Comparison of ENCODE assay signal across 16 cellular contexts in genomic region chr6:119728935-119729334, GRCh38.
DNase-seq lines count a peak whose midpoint lies in the region; ATAC-seq and TF ChIP-seq lines count a peak whose summit lies in the region.
"Had no signal": no experiment of that assay in that cellular context is flagged by ENCODE, and none has a peak within 500 bp of the region (broad histone marks: within the 10 kb centered on the region; RNA-seq: fewer than 3 reads in every experiment).

No MANE protein-coding gene starts in this region.

- no peak for TF ChIP-seq EP300 in suprapubic skin (IDR thresholded peaks at IDR 0.05)

- TF ChIP-seq CTCF in MM.1S (IDR thresholded peaks at IDR 0.05; ENCODE audit: low read length) = no peak
- TF ChIP-seq CTCF in suprapubic skin (IDR thresholded peaks at IDR 0.05) = no peak

- no peak for TF ChIP-seq POLR2A in suprapubic skin (IDR thresholded peaks at IDR 0.05)

- H3K4me3 ChIP-seq in MM.1S (ENCODE audit: low read length) (no peak overlapping the region), suprapubic skin (no peak overlapping the region)
- H3K4me3 ChIP-seq: MG63 had no signal

- no peak overlapping the region for H3K9ac ChIP-seq in MM.1S (ENCODE audit: low read length)

- peak; percentile 78 for DNase-seq in MM.1S
- no peak for DNase-seq in midbrain (lab: John Stamatoyannopoulos, UW)
- DNase-seq in DMS153 treated with DMSO at 0.1 percent for 48 hours (lab: John Stamatoyannopoulos, UW; ENCODE audit: unreplicated experiment) = no peak
- DNase-seq in NCI-H748 treated with DMSO at 0.1 percent for 48 hours (lab: John Stamatoyannopoulos, UW) = no peak
- no peak for DNase-seq in suprapubic skin (ENCODE audit: low spot score in 2 of 2)
- DNase-seq: activated CD4-positive, alpha-beta T cell treated with anti-CD3 and anti-CD28 coated beads, Interleukin-2, amount 50 U/mL, for 1 hour; AML-193; mammary epithelial cell; MG63; NCI-H2107; nephron progenitor cell; Right ventricle myocardium superior had no signal

- ATAC-seq in GM18868 (IDR thresholded peaks at IDR 0.05; ENCODE audit: unreplicated experiment) = peak; percentile 79
- ATAC-seq in GM21528 (IDR thresholded peaks at IDR 0.05; ENCODE audit: low FRiP score, unreplicated experiment) = peak; percentile 75
- peak; percentile 49 for ATAC-seq in HG03039 (IDR thresholded peaks at IDR 0.05; ENCODE audit: unreplicated experiment)
- ATAC-seq: activated T-helper 17 cell treated with anti-CD3 and anti-CD28 coated beads, Interleukin-2, amount 50 U/mL, for 72 hours had no signal

- 0 out of 2 replicates have a peak, but pooled peaks cover 13% of the 10 kb centered on the region for H3F3A ChIP-seq in MM.1S (ENCODE audit: insufficient read depth, low read length)

- 76% methylated on average over 3 of the region's 3 CpGs for WGBS in suprapubic skin

- H2AFZ ChIP-seq in MM.1S (ENCODE audit: low read length) = no peak overlapping the region

- H3K36me3 ChIP-seq in MM.1S (replicated peaks; ENCODE audit: insufficient read depth, low read length) (no peaks in the 10 kb centered on the region), suprapubic skin (no peaks in the 10 kb centered on the region)
- H3K36me3 ChIP-seq: MG63 had no signal

- H3K4me1 ChIP-seq in MM.1S (ENCODE audit: low read length) = peaks cover 4% of the 10 kb centered on the region; the same call in 1 of the 2 replicates
- no peaks in the 10 kb centered on the region for H3K4me1 ChIP-seq in suprapubic skin

- H3K27ac ChIP-seq in MM.1S (ENCODE audit: low read length) = no peak overlapping the region
- no peak overlapping the region for H3K27ac ChIP-seq in suprapubic skin

- peaks cover 20% of the 10 kb centered on the region for H3K27me3 ChIP-seq in MM.1S (replicated peaks; ENCODE audit: insufficient read depth, low read length)
- H3K27me3 ChIP-seq in suprapubic skin = no peaks in the 10 kb centered on the region
- H3K27me3 ChIP-seq: MG63 had no signal

- no peaks in the 10 kb centered on the region for H3K9me2 ChIP-seq in MM.1S (replicated peaks; ENCODE audit: insufficient read depth, low read length)

- no peaks in the 10 kb centered on the region for H4K20me1 ChIP-seq in MM.1S (ENCODE audit: insufficient read depth, low read length)

- no peaks in the 10 kb centered on the region for H3K79me2 ChIP-seq in MM.1S (ENCODE audit: low read length)

- H3K9me3 ChIP-seq in MM.1S (replicated peaks; ENCODE audit: insufficient read depth, low read length) (no peaks in the 10 kb centered on the region), suprapubic skin (no peaks in the 10 kb centered on the region)
- H3K9me3 ChIP-seq: MG63 had no signal

- H3K4me2 ChIP-seq in MM.1S (ENCODE audit: low read depth, low read length) = peak overlapping the region; percentile 29; the same call in 1 of the 2 replicates
